Comparison of ENCODE assay signal across 8 cellular contexts in the genomic region with DNA sequence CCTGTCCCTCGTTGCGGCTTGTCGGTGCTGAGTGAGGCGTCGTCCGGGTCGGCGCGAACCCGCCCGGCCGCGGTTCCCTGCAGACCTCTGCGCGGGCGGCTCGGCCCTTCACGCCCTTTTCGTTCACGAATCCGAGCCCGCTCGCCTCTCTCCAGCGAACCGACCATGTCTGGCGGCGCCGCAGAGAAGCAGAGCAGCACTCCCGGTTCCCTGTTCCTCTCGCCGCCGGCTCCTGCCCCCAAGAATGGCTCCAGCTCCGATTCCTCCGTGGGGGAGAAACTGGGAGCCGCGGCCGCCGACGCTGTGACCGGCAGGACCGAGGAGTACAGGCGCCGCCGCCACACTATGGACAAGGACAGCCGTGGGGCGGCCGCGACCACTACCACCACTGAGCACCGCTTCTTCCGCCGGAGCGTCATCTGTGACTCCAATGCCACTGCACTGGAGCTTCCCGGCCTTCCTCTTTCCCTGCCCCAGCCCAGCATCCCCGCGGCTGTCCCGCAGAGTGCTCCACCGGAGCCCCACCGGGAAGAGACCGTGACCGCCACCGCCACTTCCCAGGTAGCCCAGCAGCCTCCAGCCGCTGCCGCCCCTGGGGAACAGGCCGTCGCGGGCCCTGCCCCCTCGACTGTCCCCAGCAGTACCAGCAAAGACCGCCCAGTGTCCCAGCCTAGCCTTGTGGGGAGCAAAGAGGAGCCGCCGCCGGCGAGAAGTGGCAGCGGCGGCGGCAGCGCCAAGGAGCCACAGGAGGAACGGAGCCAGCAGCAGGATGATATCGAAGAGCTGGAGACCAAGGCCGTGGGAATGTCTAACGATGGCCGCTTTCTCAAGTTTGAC. TPM values are rescaled to one million over a fixed set of nuclear protein-coding genes. Genes with fewer than 3 reads are reported as not detected.
DNase-seq lines count a peak whose midpoint lies in the region.

No MANE protein-coding gene starts in this region.

- H3K9me3 Mint-ChIP-seq in IgD-negative memory B cell: no peaks in the 10 kb centered on the region

- H3K9me3 ChIP-seq in effector memory CD4-positive, alpha-beta T cell (ENCODE audit: control insufficient read depth, low read length): no peaks in the 10 kb centered on the region

- no peaks in the 10 kb centered on the region for H3K36me3 ChIP-seq in effector memory CD4-positive, alpha-beta T cell (ENCODE audit: control insufficient read depth, insufficient read depth, low read length)

- peaks cover 17 to 37% (median 21%) of the 10 kb centered on the region in 3 donors for H3K4me1 Mint-ChIP-seq in IgD-negative memory B cell

- peak; percentile 18 for DNase-seq in AG20443 (ENCODE audit: low spot score)
- peak; percentile 47 for DNase-seq in GM19238 (ENCODE audit: insufficient read length, low spot score)
- DNase-seq in activated CD4-positive, alpha-beta T cell treated with anti-CD3 and anti-CD28 coated beads, Interleukin-2, amount 50 U/mL, for 4 hours: peak; percentile 15 to 22
- DNase-seq in effector memory CD4-positive, alpha-beta T cell: peak; percentile 13 to 40 (median 17)
- DNase-seq in midbrain (lab: John Stamatoyannopoulos, UW): peak; percentile 21
- DNase-seq in stimulated activated CD8-positive, alpha-beta memory T cell treated with anti-CD3 and anti-CD28 coated beads, Interleukin-7, amount 100 ng/mL, for 24 hours (ENCODE audit: low read depth): peak; percentile 10
- DNase-seq in H4 (ENCODE audit: low spot score): no peak

- peak overlapping the region; percentile 85 to 94 (median 93) for H3K27ac Mint-ChIP-seq in IgD-negative memory B cell

- no peaks in the 10 kb centered on the region for H3K36me3 Mint-ChIP-seq in IgD-negative memory B cell

- H3K4me3 Mint-ChIP-seq in IgD-negative memory B cell: peak overlapping the region; percentile 90 to 99 (median 96)

- peak overlapping the region; percentile 92 for H3K4me3 ChIP-seq in effector memory CD4-positive, alpha-beta T cell (ENCODE audit: insufficient read depth, low read depth, low read length, poor library complexity, severe bottlenecking)

- H3K27me3 ChIP-seq in effector memory CD4-positive, alpha-beta T cell (replicated peaks; ENCODE audit: control insufficient read depth, insufficient read depth, low read length, poor library complexity, severe bottlenecking): no peaks in the 10 kb centered on the region

- no peaks in the 10 kb centered on the region for H3K27me3 Mint-ChIP-seq in IgD-negative memory B cell

- H3K27ac ChIP-seq in effector memory CD4-positive, alpha-beta T cell (ENCODE audit: insufficient read depth, low read length, poor library complexity, severe bottlenecking): peak overlapping the region; percentile 95

- H3K4me1 ChIP-seq in effector memory CD4-positive, alpha-beta T cell (ENCODE audit: control insufficient read depth, insufficient read depth, low read length, poor library complexity, severe bottlenecking): peaks cover 23% of the 10 kb centered on the region

RNA-seq across cellular contexts. Expression of a gene that starts 1.2 kb away (rescaled TPM):
- 47.0 TPM for polyA plus RNA-seq in IgD-negative memory B cell
- total RNA-seq in H4 (2014; rRNA removed; shearing (Covaris generic)): 28.4 and 38.6 TPM in 2 replicates
